Comparison of ENCODE assay signal across 1 cellular context in genomic region chr1:247212012-247212411, GRCh38.
TF ChIP-seq lines count a peak whose summit lies in the region.

No MANE protein-coding gene starts in this region.

TF ChIP-seq in K562, 482 proteins besides CTCF, POLR2A, EP300 and RAD21 (continued from another document and continues in another):
- TF ChIP-seq ZNF395 (CRISPR knock-in tag; IDR thresholded peaks at IDR 0.05) (no peak), HDAC2 (IDR thresholded peaks at IDR 0.05) (no peak), NCOA6 (IDR thresholded peaks at IDR 0.05) (no peak), MTA2 (IDR thresholded peaks at IDR 0.05; ENCODE audit: low read depth) (peak; percentile 15; the same call in 1 of the 2 replicates), HMG20A (CRISPR knock-in tag; conservative IDR thresholded peaks at IDR 0.05) (no peak), HNRNPLL (IDR thresholded peaks at IDR 0.05; ENCODE audit: low read depth, low read length, poor library complexity, severe bottlenecking) (no peak), ETS2 (tag; IDR thresholded peaks at IDR 0.05; ENCODE audit: borderline replicate concordance, poor library complexity, severe bottlenecking) (no peak), MTA1 (IDR thresholded peaks at IDR 0.05; ENCODE audit: borderline replicate concordance) (no peak), MEF2D (tag; conservative IDR thresholded peaks at IDR 0.05; ENCODE audit: low read depth) (no peak), SOX6 (IDR thresholded peaks at IDR 0.05) (no peak), ZNF445 (CRISPR knock-in tag; IDR thresholded peaks at IDR 0.05; ENCODE audit: low read depth) (no peak), MLX (CRISPR knock-in tag; conservative IDR thresholded peaks at IDR 0.05) (no peak), ZNF79 (CRISPR knock-in tag; IDR thresholded peaks at IDR 0.05; ENCODE audit: low read depth) (no peak), NFE2 (IDR thresholded peaks at IDR 0.05; ENCODE audit: low read depth) (0 out of 2 replicates have a peak, but pooled peaks have one; percentile 3), MAFF (IDR thresholded peaks at IDR 0.05; ENCODE audit: low read length) (peak; percentile 55; the same call in 1 of the 2 replicates), TAF9B (IDR thresholded peaks at IDR 0.05; ENCODE audit: partially characterized antibody) (peak; percentile 90), CBFA2T3 (IDR thresholded peaks at IDR 0.05) (peak; percentile 88), XRCC4 (IDR thresholded peaks at IDR 0.05; ENCODE audit: extremely low read depth, insufficient read depth, insufficient read length) (no peak), RERE (CRISPR knock-in tag; IDR thresholded peaks at IDR 0.05; ENCODE audit: borderline replicate concordance) (no peak), POLR2AphosphoS5 (IDR thresholded peaks at IDR 0.05; ENCODE audit: control insufficient read depth, insufficient read depth, low read depth, low read length) (peak; percentile 42; the same call in 1 of the 2 replicates), NFIC (IDR thresholded peaks at IDR 0.05) (0 out of 2 replicates have a peak, but pooled peaks have one; percentile 25), DACH1 (IDR thresholded peaks at IDR 0.05; ENCODE audit: partially characterized antibody) (peak; percentile 33), NRF1 (conservative IDR thresholded peaks at IDR 0.05 in 1 of 2, IDR thresholded peaks at IDR 0.05 in 1 of 2) (no peak), DDX20 (tag; IDR thresholded peaks at IDR 0.05; ENCODE audit: low read depth) (no peak), FOXM1 (IDR thresholded peaks at IDR 0.05; ENCODE audit: low read depth) (0 out of 2 replicates have a peak, but pooled peaks have one; percentile 34), FOXM1 (CRISPR knock-in tag; IDR thresholded peaks at IDR 0.05; ENCODE audit: low read depth) (no peak), BCOR (IDR thresholded peaks at IDR 0.05) (no peak), ZNF696 (CRISPR knock-in tag; conservative IDR thresholded peaks at IDR 0.05) (no peak), ZNF212 (CRISPR knock-in tag; IDR thresholded peaks at IDR 0.05) (no peak), KLF13 (tag; IDR thresholded peaks at IDR 0.05; ENCODE audit: borderline replicate concordance, low read depth) (no peak), ZNF717 (CRISPR knock-in tag; IDR thresholded peaks at IDR 0.05) (no peak), ZNF232 (CRISPR knock-in tag; IDR thresholded peaks at IDR 0.05) (no peak), NCOA2 (IDR thresholded peaks at IDR 0.05; ENCODE audit: partially characterized antibody in 2 of 2) (no peak), ZNF408 (CRISPR knock-in tag; IDR thresholded peaks at IDR 0.05; ENCODE audit: low read depth) (no peak), GABPA (tag; conservative IDR thresholded peaks at IDR 0.05; ENCODE audit: low read depth) (no peak), ARID1B (IDR thresholded peaks at IDR 0.05) (peak; percentile 69), NR2F6 (CRISPR knock-in tag; IDR thresholded peaks at IDR 0.05) (no peak), MCM7 (IDR thresholded peaks at IDR 0.05) (no peak), MAFK (IDR thresholded peaks at IDR 0.05; ENCODE audit: low read length) (peak; percentile 40; the same call in 1 of the 2 replicates), NFYB (IDR thresholded peaks at IDR 0.05; ENCODE audit: extremely low read depth, insufficient read length) (no peak), XRCC3 (IDR thresholded peaks at IDR 0.05) (no peak), TEAD4 (IDR thresholded peaks at IDR 0.05; ENCODE audit: low read length) (peak; percentile 79), TEAD4 (CRISPR knock-in tag; IDR thresholded peaks at IDR 0.05; ENCODE audit: borderline replicate concordance) (no peak), C11orf30 (IDR thresholded peaks at IDR 0.05; ENCODE audit: low read depth) (peak; percentile 84), MYC (IDR thresholded peaks at IDR 0.05; ENCODE audit: low read depth, low read length) (0 out of 2 replicates have a peak, but pooled peaks have one; percentile 13), MYC (CRISPR knock-in tag; IDR thresholded peaks at IDR 0.05; ENCODE audit: borderline replicate concordance, low read depth) (no peak), ATF1 (CRISPR knock-in tag; IDR thresholded peaks at IDR 0.05) (no peak), ATF1 (tag; IDR thresholded peaks at IDR 0.05) (no peak), ZNF830 (CRISPR knock-in tag; IDR thresholded peaks at IDR 0.05) (no peak), MAFG (tag; conservative IDR thresholded peaks at IDR 0.05) (peak; percentile 56), COPS2 (conservative IDR thresholded peaks at IDR 0.05) (no peak), BRD9 (IDR thresholded peaks at IDR 0.05; ENCODE audit: low read depth, partially characterized antibody) (no peak), U2AF1 (optimal IDR thresholded peaks at IDR 0.05; ENCODE audit: low read depth, low read length) (no peak), ZBTB2 (IDR thresholded peaks at IDR 0.05) (no peak)
- TF ChIP-seq, protein P1, sequence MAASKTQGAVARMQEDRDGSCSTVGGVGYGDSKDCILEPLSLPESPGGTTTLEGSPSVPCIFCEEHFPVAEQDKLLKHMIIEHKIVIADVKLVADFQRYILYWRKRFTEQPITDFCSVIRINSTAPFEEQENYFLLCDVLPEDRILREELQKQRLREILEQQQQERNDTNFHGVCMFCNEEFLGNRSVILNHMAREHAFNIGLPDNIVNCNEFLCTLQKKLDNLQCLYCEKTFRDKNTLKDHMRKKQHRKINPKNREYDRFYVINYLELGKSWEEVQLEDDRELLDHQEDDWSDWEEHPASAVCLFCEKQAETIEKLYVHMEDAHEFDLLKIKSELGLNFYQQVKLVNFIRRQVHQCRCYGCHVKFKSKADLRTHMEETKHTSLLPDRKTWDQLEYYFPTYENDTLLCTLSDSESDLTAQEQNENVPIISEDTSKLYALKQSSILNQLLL (CRISPR knock-in tag; IDR thresholded peaks at IDR 0.05; ENCODE audit: borderline replicate concordance), result no peak
- TF ChIP-seq, protein P2, sequence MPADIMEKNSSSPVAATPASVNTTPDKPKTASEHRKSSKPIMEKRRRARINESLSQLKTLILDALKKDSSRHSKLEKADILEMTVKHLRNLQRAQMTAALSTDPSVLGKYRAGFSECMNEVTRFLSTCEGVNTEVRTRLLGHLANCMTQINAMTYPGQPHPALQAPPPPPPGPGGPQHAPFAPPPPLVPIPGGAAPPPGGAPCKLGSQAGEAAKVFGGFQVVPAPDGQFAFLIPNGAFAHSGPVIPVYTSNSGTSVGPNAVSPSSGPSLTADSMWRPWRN (IDR thresholded peaks at IDR 0.05; ENCODE audit: low read depth), result no peak
- TF ChIP-seq, protein P3, sequence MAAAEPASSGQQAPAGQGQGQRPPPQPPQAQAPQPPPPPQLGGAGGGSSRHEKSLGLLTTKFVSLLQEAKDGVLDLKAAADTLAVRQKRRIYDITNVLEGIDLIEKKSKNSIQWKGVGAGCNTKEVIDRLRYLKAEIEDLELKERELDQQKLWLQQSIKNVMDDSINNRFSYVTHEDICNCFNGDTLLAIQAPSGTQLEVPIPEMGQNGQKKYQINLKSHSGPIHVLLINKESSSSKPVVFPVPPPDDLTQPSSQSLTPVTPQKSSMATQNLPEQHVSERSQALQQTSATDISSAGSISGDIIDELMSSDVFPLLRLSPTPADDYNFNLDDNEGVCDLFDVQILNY (CRISPR knock-in tag; IDR thresholded peaks at IDR 0.05), result no peak
- TF ChIP-seq, protein P4, sequence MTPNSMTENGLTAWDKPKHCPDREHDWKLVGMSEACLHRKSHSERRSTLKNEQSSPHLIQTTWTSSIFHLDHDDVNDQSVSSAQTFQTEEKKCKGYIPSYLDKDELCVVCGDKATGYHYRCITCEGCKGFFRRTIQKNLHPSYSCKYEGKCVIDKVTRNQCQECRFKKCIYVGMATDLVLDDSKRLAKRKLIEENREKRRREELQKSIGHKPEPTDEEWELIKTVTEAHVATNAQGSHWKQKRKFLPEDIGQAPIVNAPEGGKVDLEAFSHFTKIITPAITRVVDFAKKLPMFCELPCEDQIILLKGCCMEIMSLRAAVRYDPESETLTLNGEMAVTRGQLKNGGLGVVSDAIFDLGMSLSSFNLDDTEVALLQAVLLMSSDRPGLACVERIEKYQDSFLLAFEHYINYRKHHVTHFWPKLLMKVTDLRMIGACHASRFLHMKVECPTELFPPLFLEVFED (CRISPR knock-in tag; conservative IDR thresholded peaks at IDR 0.05), result no peak
- TF ChIP-seq, protein P5, sequence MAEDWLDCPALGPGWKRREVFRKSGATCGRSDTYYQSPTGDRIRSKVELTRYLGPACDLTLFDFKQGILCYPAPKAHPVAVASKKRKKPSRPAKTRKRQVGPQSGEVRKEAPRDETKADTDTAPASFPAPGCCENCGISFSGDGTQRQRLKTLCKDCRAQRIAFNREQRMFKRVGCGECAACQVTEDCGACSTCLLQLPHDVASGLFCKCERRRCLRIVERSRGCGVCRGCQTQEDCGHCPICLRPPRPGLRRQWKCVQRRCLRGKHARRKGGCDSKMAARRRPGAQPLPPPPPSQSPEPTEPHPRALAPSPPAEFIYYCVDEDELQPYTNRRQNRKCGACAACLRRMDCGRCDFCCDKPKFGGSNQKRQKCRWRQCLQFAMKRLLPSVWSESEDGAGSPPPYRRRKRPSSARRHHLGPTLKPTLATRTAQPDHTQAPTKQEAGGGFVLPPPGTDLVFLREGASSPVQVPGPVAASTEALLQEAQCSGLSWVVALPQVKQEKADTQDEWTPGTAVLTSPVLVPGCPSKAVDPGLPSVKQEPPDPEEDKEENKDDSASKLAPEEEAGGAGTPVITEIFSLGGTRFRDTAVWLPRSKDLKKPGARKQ (CRISPR knock-in tag; IDR thresholded peaks at IDR 0.05), result no peak
- TF ChIP-seq, protein P6, sequence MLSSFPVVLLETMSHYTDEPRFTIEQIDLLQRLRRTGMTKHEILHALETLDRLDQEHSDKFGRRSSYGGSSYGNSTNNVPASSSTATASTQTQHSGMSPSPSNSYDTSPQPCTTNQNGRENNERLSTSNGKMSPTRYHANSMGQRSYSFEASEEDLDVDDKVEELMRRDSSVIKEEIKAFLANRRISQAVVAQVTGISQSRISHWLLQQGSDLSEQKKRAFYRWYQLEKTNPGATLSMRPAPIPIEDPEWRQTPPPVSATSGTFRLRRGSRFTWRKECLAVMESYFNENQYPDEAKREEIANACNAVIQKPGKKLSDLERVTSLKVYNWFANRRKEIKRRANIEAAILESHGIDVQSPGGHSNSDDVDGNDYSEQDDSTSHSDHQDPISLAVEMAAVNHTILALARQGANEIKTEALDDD (IDR thresholded peaks at IDR 0.05), result peak; percentile 88
